Comparison of ENCODE assay signal across 37 cellular contexts in genomic region chr6:19349429-19349828, GRCh38.
"Had no signal": no experiment of that assay in that cellular context is flagged by ENCODE, and none has a peak within 500 bp of the region (broad histone marks: within the 10 kb centered on the region; RNA-seq: fewer than 3 reads in every experiment).

No MANE protein-coding gene starts in this region.

- H3K36me3 Mint-ChIP-seq: activated CD4-positive, alpha-beta memory T cell treated with anti-CD3 and anti-CD28 coated beads for 36 hours; activated naive CD8-positive, alpha-beta T cell treated with anti-CD3 and anti-CD28 coated beads for 36 hours had no signal

- ATAC-seq: activated CD8-positive, alpha-beta T cell treated with anti-CD3 and anti-CD28 coated beads for 36 hours; activated naive CD4-positive, alpha-beta T cell treated with anti-CD3 and anti-CD28 coated beads, Interleukin-2, amount 50 U/mL, for 72 hours; activated T-cell treated with anti-CD3 and anti-CD28 coated beads, Interleukin-2, amount 50 U/mL, for 4 hours; activated T-cell treated with anti-CD3 and anti-CD28 coated beads, Interleukin-2, amount 50 U/mL, for 72 hours; activated T-helper 17 cell treated with anti-CD3 and anti-CD28 coated beads, Interleukin-2, amount 50 U/mL, for 72 hours; body of pancreas had no signal

- H3K27me3 ChIP-seq: adrenal gland, body of pancreas, brain microvascular endothelial cell, breast epithelium had no signal

- DNase-seq: activated B cell treated with CpG ODN at 0.5 μM for 24 hours; activated CD4-positive, alpha-beta memory T cell treated with anti-CD3 and anti-CD28 coated beads for 36 hours; activated CD4-positive, alpha-beta T cell treated with anti-CD3 and anti-CD28 coated beads for 4 hours; activated CD4-positive, alpha-beta T cell treated with anti-CD3 and anti-CD28 coated beads, Interleukin-2, amount 10 ng/mL, durations not matched to agents 24 days and 14 days; activated CD4-positive, alpha-beta T cell treated with anti-CD3 and anti-CD28 coated beads, Interleukin-2, amount 50 U/mL, for 1 hour; activated CD4-positive, alpha-beta T cell treated with anti-CD3 and anti-CD28 coated beads, Interleukin-2, amount 50 U/mL, for 4 hours; activated CD4-positive, CD25-positive, alpha-beta regulatory T cell treated with anti-CD3 and anti-CD28 coated beads, Interleukin-2, amount 50 U/mL, for 72 hours; activated CD8-positive, alpha-beta memory T cell treated with anti-CD3 and anti-CD28 coated beads, Interleukin-2, amount 50 U/mL, for 4 hours; activated CD8-positive, alpha-beta T cell treated with anti-CD3 and anti-CD28 coated beads for 36 hours; activated effector memory CD4-positive, alpha-beta T cell treated with anti-CD3 and anti-CD28 coated beads, Interleukin-2, amount 50 U/mL, for 16 hours; activated gamma-delta T cell treated with Interleukin-2 at 50 U/mL for 16 hours; activated naive CD4-positive, alpha-beta T cell; activated naive CD4-positive, alpha-beta T cell treated with anti-CD3 and anti-CD28 coated beads for 36 hours; activated naive CD4-positive, alpha-beta T cell treated with anti-CD3 and anti-CD28 coated beads, Interleukin-2, amount 50 U/mL, for 16 hours; activated naive CD8-positive, alpha-beta T cell treated with anti-CD3 and anti-CD28 coated beads for 36 hours; activated T-cell treated with anti-CD3 and anti-CD28 coated beads for 4 hours; activated T-cell treated with anti-CD3 and anti-CD28 coated beads, Interleukin-2, amount 50 U/mL, for 1 hour; activated T-cell treated with anti-CD3 and anti-CD28 coated beads, Interleukin-2, amount 50 U/mL, for 4 hours; activated T-cell treated with anti-CD3 and anti-CD28 coated beads, Interleukin-2, amount 50 U/mL, for 72 hours; adrenal gland; amniotic stem cell; aorta; body of pancreas; brain microvascular endothelial cell; central memory CD4-positive, alpha-beta T cell; T-helper 1 cell; T-helper 2 cell; T-helper 9 cell; WERI-Rb-1 had no signal

- H3K27me3 Mint-ChIP-seq: activated B cell treated with CpG ODN at 0.5 μM for 24 hours; activated CD4-positive, alpha-beta memory T cell treated with anti-CD3 and anti-CD28 coated beads for 36 hours; activated CD4-positive, alpha-beta T cell treated with anti-CD3 and anti-CD28 coated beads, Interleukin-2, amount 10 ng/mL, durations not matched to agents 24 days and 14 days; activated CD8-positive, alpha-beta T cell treated with anti-CD3 and anti-CD28 coated beads for 36 hours; activated naive CD8-positive, alpha-beta T cell treated with anti-CD3 and anti-CD28 coated beads for 36 hours; activated T-helper 17 cell treated with anti-CD3 and anti-CD28 coated beads, Interleukin-2, amount 50 U/mL, for 72 hours had no signal

- FAIRE-seq: astrocyte, TTC549 had no signal

- H3K36me3 ChIP-seq: adrenal gland, brain microvascular endothelial cell, breast epithelium, WERI-Rb-1 had no signal

- H3K4me3 Mint-ChIP-seq: activated B cell treated with CpG ODN at 0.5 μM for 24 hours; activated CD4-positive, alpha-beta memory T cell treated with anti-CD3 and anti-CD28 coated beads for 36 hours; activated CD4-positive, alpha-beta T cell treated with anti-CD3 and anti-CD28 coated beads, Interleukin-2, amount 10 ng/mL, durations not matched to agents 24 days and 14 days; activated CD8-positive, alpha-beta T cell treated with anti-CD3 and anti-CD28 coated beads for 36 hours; activated naive CD4-positive, alpha-beta T cell treated with anti-CD3 and anti-CD28 coated beads for 36 hours; activated naive CD8-positive, alpha-beta T cell treated with anti-CD3 and anti-CD28 coated beads for 36 hours; activated T-cell treated with anti-CD3 and anti-CD28 coated beads, Interleukin-2, amount 50 U/mL, for 4 hours; activated T-cell treated with anti-CD3 and anti-CD28 coated beads, Interleukin-2, amount 50 U/mL, for 72 hours; activated T-helper 1 cell treated with anti-CD3 and anti-CD28 coated beads, Interleukin-12 subunit alpha, Interleukin-12 subunit beta, Interleukin-2, Interleukin-4 antibody, amounts not matched to agents 30 ng/mL and 10 ng/mL and 1 ng/mL, durations not matched to agents 14 hours and 24 hours and 36 hours; activated T-helper 17 cell treated with anti-CD3 and anti-CD28 coated beads, Interleukin-2, amount 50 U/mL, for 72 hours; T-helper 1 cell treated with Interleukin-12 subunit alpha and Interleukin-12 subunit beta and Interleukin-4 antibody, amounts not matched to agents 30 μg/mL and 1 μg/mL, for 36 hours; T-helper 2 cell treated with Interferon-gamma antibody and Interleukin-4, amounts not matched to agents 5 μg/mL and 100 μg/mL, for 36 hours had no signal

- H3K4me1 Mint-ChIP-seq: activated B cell treated with CpG ODN at 0.5 μM for 24 hours; activated CD4-positive, alpha-beta T cell treated with anti-CD3 and anti-CD28 coated beads, Interleukin-2, amount 10 ng/mL, durations not matched to agents 24 days and 14 days; activated naive CD8-positive, alpha-beta T cell treated with anti-CD3 and anti-CD28 coated beads for 36 hours; activated T-helper 17 cell treated with anti-CD3 and anti-CD28 coated beads, Interleukin-2, amount 50 U/mL, for 72 hours had no signal

- H3K27ac ChIP-seq: adrenal gland, body of pancreas, brain microvascular endothelial cell, breast epithelium, WERI-Rb-1 had no signal

- H3K27ac Mint-ChIP-seq: activated B cell treated with CpG ODN at 0.5 μM for 24 hours; activated CD4-positive, alpha-beta memory T cell treated with anti-CD3 and anti-CD28 coated beads for 36 hours; activated CD4-positive, alpha-beta T cell treated with anti-CD3 and anti-CD28 coated beads, Interleukin-2, amount 10 ng/mL, durations not matched to agents 24 days and 14 days; activated CD8-positive, alpha-beta T cell treated with anti-CD3 and anti-CD28 coated beads for 36 hours; activated naive CD4-positive, alpha-beta T cell treated with anti-CD3 and anti-CD28 coated beads for 36 hours; activated naive CD4-positive, alpha-beta T cell treated with anti-CD3 and anti-CD28 coated beads, Interleukin-2, amount 50 U/mL, for 72 hours; activated naive CD8-positive, alpha-beta T cell treated with anti-CD3 and anti-CD28 coated beads for 36 hours; activated T-cell treated with anti-CD3 and anti-CD28 coated beads, Interleukin-2, amount 50 U/mL, for 72 hours; activated T-helper 1 cell treated with anti-CD3 and anti-CD28 coated beads, Interleukin-12 subunit alpha, Interleukin-12 subunit beta, Interleukin-2, Interleukin-4 antibody, amounts not matched to agents 30 ng/mL and 10 ng/mL and 1 ng/mL, durations not matched to agents 14 hours and 24 hours and 36 hours; activated T-helper 17 cell treated with anti-CD3 and anti-CD28 coated beads, Interleukin-2, amount 50 U/mL, for 72 hours; T-helper 1 cell treated with Interleukin-12 subunit alpha and Interleukin-12 subunit beta and Interleukin-4 antibody, amounts not matched to agents 30 μg/mL and 1 μg/mL, for 36 hours; T-helper 2 cell treated with Interferon-gamma antibody and Interleukin-4, amounts not matched to agents 5 μg/mL and 100 μg/mL, for 36 hours had no signal

- H3K4me1 ChIP-seq: adrenal gland, body of pancreas, breast epithelium had no signal

- H3K4me3 ChIP-seq: adrenal gland, body of pancreas, breast epithelium had no signal

- H3K9me3 Mint-ChIP-seq: activated T-helper 17 cell treated with anti-CD3 and anti-CD28 coated beads, Interleukin-2, amount 50 U/mL, for 72 hours had no signal

- H3K9me3 ChIP-seq: body of pancreas, breast epithelium had no signal
